In genomic region chr2:159209341-159210306, GRCh38 we compare ENCODE assay signal across 8 cellular contexts.
A peak's percentile ranks its signal among the peaks of the same experiment; 100 is the strongest.
DNase-seq lines count a peak whose midpoint lies in the region; ATAC-seq, FAIRE-seq and TF ChIP-seq lines count a peak whose summit lies in the region.

No MANE protein-coding gene starts in this region.

- TF ChIP-seq POLR2A in GM12891 (IDR thresholded peaks at IDR 0.05; ENCODE audit: low read depth, low read length): no peak

- TF ChIP-seq CTCF in mucosa of descending colon (IDR thresholded peaks at IDR 0.05) (no peak), omental fat pad (IDR thresholded peaks at IDR 0.05) (no peak)

- no peak for DNase-seq in GM12891 (ENCODE audit: insufficient read length, low spot score)
- peak; percentile 7 to 8 for DNase-seq in activated CD4-positive, alpha-beta T cell treated with anti-CD3 and anti-CD28 coated beads for 4 hours
- peak; percentile 40 to 84 (median 59) for DNase-seq in mucosa of descending colon
- no peak for DNase-seq in omental fat pad (ENCODE audit: low spot score)
- no peak for DNase-seq in NCI-H1048 (lab: John Stamatoyannopoulos, UW)
- no peak for DNase-seq in urothelium cell line (ENCODE audit: low spot score)
- DNase-seq in OCI-M1 (lab: John Stamatoyannopoulos, UW): no peak

- ATAC-seq in GM21717 (IDR thresholded peaks at IDR 0.05; ENCODE audit: unreplicated experiment) (peak; percentile 67), mucosa of descending colon (peak; percentile 93), omental fat pad (ENCODE audit: low FRiP score) (no peak)

- H3K4me3 ChIP-seq in mucosa of descending colon: no peak overlapping the region

- FAIRE-seq in GM12891 (lab: Jason Lieb, UNC): no peak
- FAIRE-seq in urothelium cell line (lab: Jason Lieb, UNC): no peak

- no peaks in the 10 kb centered on the region for H3K4me1 ChIP-seq in mucosa of descending colon (ENCODE audit: low read depth)

- intact Hi-C loops in mucosa of descending colon (cut with DNase I, micrococcal nuclease): no loop called here

- H3K36me3 ChIP-seq in mucosa of descending colon (ENCODE audit: low read depth): no peaks in the 10 kb centered on the region

- no peaks in the 10 kb centered on the region for H3K9me3 ChIP-seq in mucosa of descending colon

TF ChIP-seq in GM12891, 5 proteins besides CTCF, POLR2A, EP300 and RAD21:
- TF ChIP-seq PAX5 (IDR thresholded peaks at IDR 0.05; ENCODE audit: insufficient read depth, low read length, severe bottlenecking): peak; percentile 26
- no peak for TF ChIP-seq SPI1 (IDR thresholded peaks at IDR 0.05; ENCODE audit: low read depth, low read length)
- no peak for TF ChIP-seq POU2F2 (IDR thresholded peaks at IDR 0.05; ENCODE audit: low read depth, low read length)
- no peak for TF ChIP-seq POLR2AphosphoS5 (IDR thresholded peaks at IDR 0.05; ENCODE audit: low read depth, low read length)
- no peak for TF ChIP-seq TAF1 (IDR thresholded peaks at IDR 0.05; ENCODE audit: low read depth, low read length)

Comparison
In these comparisons a context has a peak if more than half of its experiments do, and no peak if none do; other contexts are left out.
1. DNase-seq: peak in activated CD4-positive, alpha-beta T cell treated with anti-CD3 and anti-CD28 coated beads for 4 hours (2 of 2) and mucosa of descending colon (3 of 3); none in GM12891 (single experiment), omental fat pad (single experiment), NCI-H1048 (single experiment), urothelium cell line (single experiment) and OCI-M1 (single experiment).